ENCODE assay signal across 34 cellular contexts in genomic region chr10:88423732-88424131, GRCh38.
A peak's percentile ranks its signal among the peaks of the same experiment; 100 is the strongest.
DNase-seq lines count a peak whose midpoint lies in the region; ATAC-seq, FAIRE-seq and TF ChIP-seq lines count a peak whose summit lies in the region.
"Had no signal": no experiment of that assay in that cellular context is flagged by ENCODE, and none has a peak within 500 bp of the region (broad histone marks: within the 10 kb centered on the region; RNA-seq: fewer than 3 reads in every experiment).

No MANE protein-coding gene starts in this region.

- CTCF ChIA-PET in CD8-positive, alpha-beta T cell (lab: Charles Lee) = interaction anchor here (1.0 kb wide), 1 partner anchor 35 kb away, joined by 3 read pairs; no protein-coding TSS in a partner anchor

- FAIRE-seq in H54 (lab: Jason Lieb, UNC) = peak; percentile 58
- FAIRE-seq: A204.1, A549, D721Med had no signal

- H3K36me3 Mint-ChIP-seq in CD8-positive, alpha-beta T cell = no peaks in the 10 kb centered on the region
- H3K36me3 Mint-ChIP-seq: CD14-positive monocyte; CD4-positive, alpha-beta memory T cell; CD4-positive, CD25-positive, alpha-beta regulatory T cell; CD8-positive, alpha-beta memory T cell had no signal

- H3K27me3 Mint-ChIP-seq in CD8-positive, alpha-beta T cell (ENCODE audit: low read depth) = no peaks in the 10 kb centered on the region
- H3K27me3 Mint-ChIP-seq: B cell; CD4-positive, alpha-beta memory T cell; CD4-positive, alpha-beta T cell; CD4-positive, CD25-positive, alpha-beta regulatory T cell had no signal

- no peaks in the 10 kb centered on the region for H3K9me3 Mint-ChIP-seq in CD8-positive, alpha-beta T cell
- H3K9me3 Mint-ChIP-seq: CD4-positive, alpha-beta memory T cell; CD4-positive, alpha-beta T cell; CD8-positive, alpha-beta memory T cell had no signal

- no peak for DNase-seq in H54 (ENCODE audit: insufficient read length, low spot score)
- no peak for DNase-seq in left lung
- DNase-seq in upper lobe of right lung = no peak
- no peak for DNase-seq in Peyer's patch
- DNase-seq in CD8-positive, alpha-beta T cell = no peak
- no peak for DNase-seq in activated CD8-positive, alpha-beta memory T cell treated with anti-CD3 and anti-CD28 coated beads, Interleukin-2, amount 50 U/mL, for 48 hours
- DNase-seq: 8988T; ACHN; AML-193; BE2C; C1 segment of cervical spinal cord; Caco-2; Calu3; CD4-positive, alpha-beta memory T cell; CD4-positive, alpha-beta T cell; CD4-positive, CD25-positive, alpha-beta regulatory T cell; CD8-positive, alpha-beta memory T cell; COR-L47; DMS 273 treated with DMSO at 0.1 percent for 48 hours; DMS153; DMS53; DMS79; DMS79 treated with DMSO at 0.1 percent for 48 hours; DND-41; EL had no signal

- no peaks in the 10 kb centered on the region for H3K4me1 ChIP-seq in left lung
- no peaks in the 10 kb centered on the region for H3K4me1 ChIP-seq in upper lobe of right lung
- H3K4me1 ChIP-seq in Peyer's patch = no peaks in the 10 kb centered on the region
- H3K4me1 ChIP-seq in CD8-positive, alpha-beta T cell (ENCODE audit: insufficient read depth, low read length) = no peaks in the 10 kb centered on the region
- H3K4me1 ChIP-seq: BLaER1; BLaER1 treated with 17β-estradiol and CSF1 and Interleukin-3, amounts not matched to agents 10 nM and 100 nM; Caco-2 had no signal

- peak; percentile 60 for ATAC-seq in left lung
- ATAC-seq in upper lobe of right lung = peak; percentile 45
- no peak for ATAC-seq in CD8-positive, alpha-beta T cell
- ATAC-seq: A549 had no signal

- H3K4me3 Mint-ChIP-seq in CD8-positive, alpha-beta T cell = no peak overlapping the region
- H3K4me3 Mint-ChIP-seq: B cell; CD14-positive monocyte; CD4-positive, alpha-beta memory T cell; CD4-positive, alpha-beta T cell; CD4-positive, CD25-positive, alpha-beta regulatory T cell; CD8-positive, alpha-beta memory T cell had no signal

- POLR2A ChIA-PET in CD8-positive, alpha-beta T cell (lab: Charles Lee) = interaction anchor here (0.6 kb wide), 1 partner anchor 118 kb away, joined by 3 read pairs; no protein-coding TSS in a partner anchor

- H3K27ac Mint-ChIP-seq in CD8-positive, alpha-beta T cell = no peak overlapping the region
- H3K27ac Mint-ChIP-seq: B cell; CD14-positive monocyte; CD4-positive, alpha-beta memory T cell; CD4-positive, alpha-beta T cell; CD4-positive, CD25-positive, alpha-beta regulatory T cell; CD8-positive, alpha-beta memory T cell had no signal

- peaks cover 3% of the 10 kb centered on the region for H3K4me1 Mint-ChIP-seq in CD8-positive, alpha-beta T cell (ENCODE audit: low read depth)
- H3K4me1 Mint-ChIP-seq: B cell had no signal

- TF ChIP-seq CTCF in left lung (IDR thresholded peaks at IDR 0.05) = no peak
- TF ChIP-seq CTCF in upper lobe of right lung (IDR thresholded peaks at IDR 0.05) = no peak
- no peak for TF ChIP-seq CTCF in Peyer's patch (IDR thresholded peaks at IDR 0.05)
- TF ChIP-seq CTCF in CD8-positive, alpha-beta T cell (IDR thresholded peaks at IDR 0.05) = no peak

- intact Hi-C loops in left lung (cut with DNase I) (no loop called here), upper lobe of right lung (cut with DNase I) (no loop called here)
- intact Hi-C loops in CD8-positive, alpha-beta T cell (cut with DNase I, micrococcal nuclease) = no loop called here

- no peaks in the 10 kb centered on the region for H3K27me3 ChIP-seq in left lung
- no peaks in the 10 kb centered on the region for H3K27me3 ChIP-seq in upper lobe of right lung
- H3K27me3 ChIP-seq in Peyer's patch = no peaks in the 10 kb centered on the region
- H3K27me3 ChIP-seq in CD8-positive, alpha-beta T cell (ENCODE audit: insufficient read depth, low read length) = no peaks in the 10 kb centered on the region
- H3K27me3 ChIP-seq: BE2C; BLaER1; BLaER1 treated with 17β-estradiol and CSF1 and Interleukin-3, amounts not matched to agents 10 nM and 100 nM had no signal

- H3K9me3 ChIP-seq in left lung (no peaks in the 10 kb centered on the region), upper lobe of right lung (no peaks in the 10 kb centered on the region), Peyer's patch (no peaks in the 10 kb centered on the region)
- H3K9me3 ChIP-seq in CD8-positive, alpha-beta T cell (ENCODE audit: low read length) = no peaks in the 10 kb centered on the region
- H3K9me3 ChIP-seq: A549; BE2C; BLaER1; BLaER1 treated with 17β-estradiol and CSF1 and Interleukin-3, amounts not matched to agents 10 nM and 100 nM; Caco-2 had no signal

- TF ChIP-seq POLR2A in H54 (IDR thresholded peaks at IDR 0.05; ENCODE audit: low read depth, low read length) (no peak), Peyer's patch (IDR thresholded peaks at IDR 0.05) (no peak)

- no peak overlapping the region for H3K27ac ChIP-seq in left lung
- no peak overlapping the region for H3K27ac ChIP-seq in upper lobe of right lung
- no peak overlapping the region for H3K27ac ChIP-seq in Peyer's patch
- no peak overlapping the region for H3K27ac ChIP-seq in CD8-positive, alpha-beta T cell (ENCODE audit: low read depth, low read length)
- H3K27ac ChIP-seq: 22Rv1; A549; BLaER1; BLaER1 treated with 17β-estradiol and CSF1 and Interleukin-3, amounts not matched to agents 10 nM and 100 nM; C4-2B had no signal

- H3K4me3 ChIP-seq in left lung (no peak overlapping the region), upper lobe of right lung (no peak overlapping the region), Peyer's patch (no peak overlapping the region)
- H3K4me3 ChIP-seq in CD8-positive, alpha-beta T cell (ENCODE audit: low read depth, low read length) = no peak overlapping the region
- H3K4me3 ChIP-seq: A549; BLaER1; BLaER1 treated with 17β-estradiol and CSF1 and Interleukin-3, amounts not matched to agents 10 nM and 100 nM had no signal

- H3K36me3 ChIP-seq in left lung (no peaks in the 10 kb centered on the region), upper lobe of right lung (no peaks in the 10 kb centered on the region), Peyer's patch (no peaks in the 10 kb centered on the region)
- H3K36me3 ChIP-seq in CD8-positive, alpha-beta T cell (ENCODE audit: insufficient read depth, low read length) = no peaks in the 10 kb centered on the region
- H3K36me3 ChIP-seq: BE2C; BLaER1; BLaER1 treated with 17β-estradiol and CSF1 and Interleukin-3, amounts not matched to agents 10 nM and 100 nM had no signal
